In the genomic region with DNA sequence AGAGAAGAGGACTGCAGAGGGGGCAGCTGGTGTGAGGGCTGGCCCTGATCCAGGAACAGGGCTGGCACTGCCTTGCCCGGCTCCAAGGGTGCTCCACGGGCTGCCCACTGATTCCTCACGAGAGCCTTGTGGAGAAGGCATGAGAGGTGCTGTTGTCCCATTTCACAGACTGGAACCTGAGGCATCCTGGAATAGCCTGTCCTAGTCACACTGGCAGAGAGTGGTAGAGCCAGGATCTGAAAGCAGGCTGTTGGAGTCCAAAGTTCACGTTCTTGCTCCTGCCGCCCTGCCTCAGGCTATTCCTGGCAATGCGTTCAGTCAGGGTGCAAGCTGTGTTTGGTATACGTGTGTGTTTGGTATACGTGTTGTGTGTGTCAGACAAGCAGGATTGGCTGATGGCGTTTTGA, we compare ENCODE assay signal across 9 cellular contexts. TPM values are rescaled to one million over a fixed set of nuclear protein-coding genes. Genes with fewer than 3 reads are reported as not detected.
DNase-seq lines count a peak whose midpoint lies in the region; ATAC-seq and TF ChIP-seq lines count a peak whose summit lies in the region.
"Had no signal": no experiment of that assay in that cellular context is flagged by ENCODE, and none has a peak within 500 bp of the region (broad histone marks: within the 10 kb centered on the region; RNA-seq: fewer than 3 reads in every experiment).

No MANE protein-coding gene starts in this region.

- no peak for TF ChIP-seq CTCF in OCI-LY7 (conservative IDR thresholded peaks at IDR 0.05; ENCODE audit: low read length)
- TF ChIP-seq CTCF in osteocyte (IDR thresholded peaks at IDR 0.05), result no peak
- no peak for TF ChIP-seq CTCF in MM.1S (IDR thresholded peaks at IDR 0.05; ENCODE audit: low read length)
- TF ChIP-seq CTCF in gastroesophageal sphincter (IDR thresholded peaks at IDR 0.05), result no peak

- intact Hi-C loops in OCI-LY7 (cut with micrococcal nuclease; ENCODE audit: unreplicated experiment), result no loop called here

- H3F3A ChIP-seq in MM.1S (ENCODE audit: insufficient read depth, low read length), result no peaks in the 10 kb centered on the region

- ATAC-seq in HG02981 (IDR thresholded peaks at IDR 0.05; ENCODE audit: unreplicated experiment), result no peak
- no peak for ATAC-seq in gastroesophageal sphincter

- H3K36me3 ChIP-seq in OCI-LY7 (ENCODE audit: insufficient read depth, low read length) (peaks cover 56% of the 10 kb centered on the region), duodenal mucosa (ENCODE audit: control insufficient read depth in 1 of 2, insufficient read depth in 2 of 2, low read length in 2 of 2) (peaks cover 22 to 37% of the 10 kb centered on the region in 2 donors), MM.1S (replicated peaks; ENCODE audit: insufficient read depth, low read length) (0 out of 2 replicates have a peak, but pooled peaks cover 2% of the 10 kb centered on the region), gastroesophageal sphincter (peaks cover 0 to 57% of the 10 kb centered on the region in 2 donors)

- H3K4me1 ChIP-seq in OCI-LY7 (ENCODE audit: insufficient read depth, low read length, poor library complexity, severe bottlenecking), result peaks cover 42% of the 10 kb centered on the region
- H3K4me1 ChIP-seq in duodenal mucosa (ENCODE audit: control insufficient read depth in 1 of 2, insufficient read depth in 2 of 2, low read length in 2 of 2), result peaks cover 38 to 45% of the 10 kb centered on the region in 2 donors
- H3K4me1 ChIP-seq in MM.1S (ENCODE audit: low read length), result peaks cover 18% of the 10 kb centered on the region
- H3K4me1 ChIP-seq in gastroesophageal sphincter, result peaks cover 0 to 47% (median 34%) of the 10 kb centered on the region in 3 donors

- WGBS in gastroesophageal sphincter (ENCODE audit: low coverage in 1 of 2), 2 donors, result 69 to 74% methylated on average over 3 to 5 of the region's 9 CpGs

- BruUV-seq in OCI-LY7 (replicated peaks; lab: Mats Ljungman, UMichigan), result no TSS peak

- DNase-seq in T-helper 1 cell, result no peak
- no peak for DNase-seq in OCI-LY7 (ENCODE audit: low spot score)
- no peak for DNase-seq in osteocyte (ENCODE audit: extremely low spot score, unreplicated experiment)
- DNase-seq in MM.1S, result no peak
- DNase-seq: ACHN had no signal

- H3K4me3 Mint-ChIP-seq in T-helper 1 cell treated with Interleukin-12 subunit alpha and Interleukin-12 subunit beta and Interleukin-4 antibody, amounts not matched to agents 30 μg/mL and 1 μg/mL, for 36 hours, result peak overlapping the region; percentile 85
- peak overlapping the region; percentile 82 for H3K4me3 Mint-ChIP-seq in osteocyte (ENCODE audit: unreplicated experiment)

- no peak for TF ChIP-seq POLR2A in gastroesophageal sphincter (IDR thresholded peaks at IDR 0.05)

- CTCF ChIA-PET in OCI-LY7 (lab: Charles Lee; ENCODE audit: unreplicated experiment), result no interaction called here

- POLR2A ChIA-PET in OCI-LY7 (lab: Charles Lee), result no interaction called here

- peak overlapping the region; percentile 86 for H3K27ac Mint-ChIP-seq in T-helper 1 cell treated with Interleukin-12 subunit alpha and Interleukin-12 subunit beta and Interleukin-4 antibody, amounts not matched to agents 30 μg/mL and 1 μg/mL, for 36 hours
- no peak overlapping the region for H3K27ac Mint-ChIP-seq in osteocyte (ENCODE audit: unreplicated experiment)

- H3K4me1 Mint-ChIP-seq in T-helper 1 cell treated with Interleukin-12 subunit alpha and Interleukin-12 subunit beta and Interleukin-4 antibody, amounts not matched to agents 30 μg/mL and 1 μg/mL, for 36 hours (ENCODE audit: low read depth), result peaks cover 19% of the 10 kb centered on the region
- peaks cover 31% of the 10 kb centered on the region for H3K4me1 Mint-ChIP-seq in osteocyte (ENCODE audit: unreplicated experiment)

- H3K79me2 ChIP-seq in OCI-LY7 (ENCODE audit: insufficient read depth, low read depth, low read length) (peaks cover 38% of the 10 kb centered on the region), MM.1S (ENCODE audit: low read length) (peaks cover 56% of the 10 kb centered on the region)

- no peaks in the 10 kb centered on the region for H3K27me3 Mint-ChIP-seq in T-helper 1 cell treated with Interleukin-12 subunit alpha and Interleukin-12 subunit beta and Interleukin-4 antibody, amounts not matched to agents 30 μg/mL and 1 μg/mL, for 36 hours (ENCODE audit: low read depth)
- no peaks in the 10 kb centered on the region for H3K27me3 Mint-ChIP-seq in osteocyte (ENCODE audit: unreplicated experiment)

- H3K4me3 ChIP-seq in OCI-LY7 (ENCODE audit: low read depth, low read length, poor library complexity, severe bottlenecking) (peak overlapping the region; percentile 87), duodenal mucosa (ENCODE audit: low read depth in 1 of 2, low read length in 2 of 2) (peak overlapping the region; percentile 73 to 90), MM.1S (ENCODE audit: low read length) (no peak overlapping the region), gastroesophageal sphincter (no peak overlapping the region)

- TF ChIP-seq EP300 in gastroesophageal sphincter (IDR thresholded peaks at IDR 0.05), result no peak

- H3K27me3 ChIP-seq in duodenal mucosa (ENCODE audit: control insufficient read depth in 1 of 2, insufficient read depth in 2 of 2, low read length in 2 of 2), result no peaks in the 10 kb centered on the region
- H3K27me3 ChIP-seq in MM.1S (replicated peaks; ENCODE audit: insufficient read depth, low read length), result no peaks in the 10 kb centered on the region
- H3K27me3 ChIP-seq in gastroesophageal sphincter, result no peaks in the 10 kb centered on the region

- H3K9ac ChIP-seq in duodenal mucosa (ENCODE audit: low read depth in 1 of 2, low read length in 2 of 2) (peak overlapping the region; percentile 58 to 96), MM.1S (ENCODE audit: low read length) (no peak overlapping the region)

- H3K4me2 ChIP-seq in OCI-LY7 (ENCODE audit: low read length), result peak overlapping the region; percentile 96
- no peak overlapping the region for H3K4me2 ChIP-seq in MM.1S (ENCODE audit: low read depth, low read length)

- H3K9me3 Mint-ChIP-seq in T-helper 1 cell treated with Interleukin-12 subunit alpha and Interleukin-12 subunit beta and Interleukin-4 antibody, amounts not matched to agents 30 μg/mL and 1 μg/mL, for 36 hours, result no peaks in the 10 kb centered on the region
- no peaks in the 10 kb centered on the region for H3K9me3 Mint-ChIP-seq in osteocyte (ENCODE audit: unreplicated experiment)

- H3K27ac ChIP-seq in OCI-LY7 (ENCODE audit: low read depth, low read length, poor library complexity, severe bottlenecking) (no peak overlapping the region), duodenal mucosa (ENCODE audit: low read depth, low read length) (no peak overlapping the region), MM.1S (ENCODE audit: low read length) (no peak overlapping the region), gastroesophageal sphincter (no peak overlapping the region)

- no peaks in the 10 kb centered on the region for H3K9me2 ChIP-seq in OCI-LY7 (ENCODE audit: insufficient read depth, low read length)
- H3K9me2 ChIP-seq in MM.1S (replicated peaks; ENCODE audit: insufficient read depth, low read length), result no peaks in the 10 kb centered on the region

- no peak overlapping the region for H2AFZ ChIP-seq in OCI-LY7 (ENCODE audit: low read length)
- H2AFZ ChIP-seq in MM.1S (ENCODE audit: low read length), result no peak overlapping the region

- H4K20me1 ChIP-seq in OCI-LY7 (ENCODE audit: insufficient read depth, low read length) (peaks cover 5% of the 10 kb centered on the region; the same call in 1 of the 2 replicates), MM.1S (ENCODE audit: insufficient read depth, low read length) (no peaks in the 10 kb centered on the region; the same call in 1 of the 2 replicates)

- H3K9me3 ChIP-seq in OCI-LY7 (ENCODE audit: low read length), result no peaks in the 10 kb centered on the region
- H3K9me3 ChIP-seq in duodenal mucosa (ENCODE audit: control insufficient read depth in 1 of 2, low read length in 2 of 2), result no peaks in the 10 kb centered on the region
- no peaks in the 10 kb centered on the region for H3K9me3 ChIP-seq in MM.1S (replicated peaks; ENCODE audit: insufficient read depth, low read length)
- no peaks in the 10 kb centered on the region for H3K9me3 ChIP-seq in gastroesophageal sphincter

- peaks cover 24% of the 10 kb centered on the region for H3K36me3 Mint-ChIP-seq in T-helper 1 cell treated with Interleukin-12 subunit alpha and Interleukin-12 subunit beta and Interleukin-4 antibody, amounts not matched to agents 30 μg/mL and 1 μg/mL, for 36 hours (ENCODE audit: low read depth)
- peaks cover 13% of the 10 kb centered on the region for H3K36me3 Mint-ChIP-seq in osteocyte (ENCODE audit: unreplicated experiment)

RNA-seq across cellular contexts. Expression of gene RER1, which starts 1.8 kb away (rescaled TPM):
- 54.4 and 60.5 TPM in 2 replicates for total RNA-seq in OCI-LY7 (2014; rRNA removed; shearing (Covaris generic))
- 113 and 138 TPM in 2 replicates for total RNA-seq in OCI-LY7 (2022)
- total RNA-seq in osteocyte, result 144 and 147 TPM in 2 replicates
- total RNA-seq in gastroesophageal sphincter, result 10 to 100 TPM; 54.4 to 78.6 (median 69.8) TPM

RNA-seq across cellular contexts. Expression of gene MORN1, which starts 2.1 kb away (rescaled TPM):
- total RNA-seq in OCI-LY7 (2014; rRNA removed; shearing (Covaris generic)), result 13.1 and 19.4 TPM in 2 replicates
- total RNA-seq in OCI-LY7 (2022) (23.6 and 29.7 TPM in 2 replicates), osteocyte (10.9 and 12.7 TPM in 2 replicates), gastroesophageal sphincter (10 to 100 TPM in 1 of 4 donors, 1 to 10 TPM in 3; 5.0 to 14.6 (median 9.2) TPM)

RNA-seq across cellular contexts. Expression of gene PEX10, which starts 18.9 kb away (rescaled TPM):
- 22.6 and 23.3 TPM in 2 replicates for total RNA-seq in OCI-LY7 (2014; rRNA removed; shearing (Covaris generic))
- total RNA-seq in OCI-LY7 (2022), result 19.4 and 24.5 TPM in 2 replicates
- total RNA-seq in osteocyte, result 23.1 and 25.6 TPM in 2 replicates
- 10 to 100 TPM; 18.2 to 30.0 (median 21.6) TPM for total RNA-seq in gastroesophageal sphincter

Comparison
In these comparisons a context has a peak if more than half of its experiments do, and no peak if none do; other contexts are left out.
1. H3K4me3 ChIP-seq: peak in OCI-LY7 (single experiment) and duodenal mucosa (2 of 2); none in MM.1S (single experiment) and gastroesophageal sphincter (0 of 2).